1 cellular context compared by ENCODE assay signal in genomic region chr18:23521907-23522306, GRCh38.
TF ChIP-seq lines count a peak whose summit lies in the region.

No MANE protein-coding gene starts in this region.

TF ChIP-seq in GM12878, 131 proteins besides CTCF, POLR2A, EP300 and RAD21:
- no peak for TF ChIP-seq IRF4 (IDR thresholded peaks at IDR 0.05; ENCODE audit: low read depth, low read length)
- no peak for TF ChIP-seq EGR1 (IDR thresholded peaks at IDR 0.05; ENCODE audit: borderline replicate concordance in 1 of 2, low read depth in 2 of 2, low read length in 2 of 2)
- TF ChIP-seq SIN3A (IDR thresholded peaks at IDR 0.05; ENCODE audit: low read depth, low read length), result no peak
- TF ChIP-seq POLR2AphosphoS5 (IDR thresholded peaks at IDR 0.05; ENCODE audit: low read length), result no peak
- no peak for TF ChIP-seq NFIC (IDR thresholded peaks at IDR 0.05; ENCODE audit: low read depth, low read length)
- no peak for TF ChIP-seq BACH1 (IDR thresholded peaks at IDR 0.05; ENCODE audit: borderline replicate concordance)
- no peak for TF ChIP-seq SPI1 (IDR thresholded peaks at IDR 0.05; ENCODE audit: borderline replicate concordance, insufficient read depth, low read depth, low read length)
- no peak for TF ChIP-seq IRF3 (IDR thresholded peaks at IDR 0.05)
- TF ChIP-seq YBX1 (IDR thresholded peaks at IDR 0.05), result no peak
- TF ChIP-seq, protein P1, sequence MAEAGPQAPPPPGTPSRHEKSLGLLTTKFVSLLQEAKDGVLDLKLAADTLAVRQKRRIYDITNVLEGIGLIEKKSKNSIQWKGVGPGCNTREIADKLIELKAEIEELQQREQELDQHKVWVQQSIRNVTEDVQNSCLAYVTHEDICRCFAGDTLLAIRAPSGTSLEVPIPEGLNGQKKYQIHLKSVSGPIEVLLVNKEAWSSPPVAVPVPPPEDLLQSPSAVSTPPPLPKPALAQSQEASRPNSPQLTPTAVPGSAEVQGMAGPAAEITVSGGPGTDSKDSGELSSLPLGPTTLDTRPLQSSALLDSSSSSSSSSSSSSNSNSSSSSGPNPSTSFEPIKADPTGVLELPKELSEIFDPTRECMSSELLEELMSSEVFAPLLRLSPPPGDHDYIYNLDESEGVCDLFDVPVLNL (IDR thresholded peaks at IDR 0.05; ENCODE audit: low read depth, low read length), result no peak
- no peak for TF ChIP-seq EED (IDR thresholded peaks at IDR 0.05; ENCODE audit: low read depth)
- no peak for TF ChIP-seq RBBP5 (conservative IDR thresholded peaks at IDR 0.05)
- TF ChIP-seq ZNF217 (IDR thresholded peaks at IDR 0.05), result no peak
- no peak for TF ChIP-seq TARDBP (IDR thresholded peaks at IDR 0.05; ENCODE audit: borderline replicate concordance)
- TF ChIP-seq NFXL1 (IDR thresholded peaks at IDR 0.05; ENCODE audit: borderline replicate concordance), result no peak
- no peak for TF ChIP-seq GATAD2B (conservative IDR thresholded peaks at IDR 0.05; ENCODE audit: low read depth)
- TF ChIP-seq, protein P2, sequence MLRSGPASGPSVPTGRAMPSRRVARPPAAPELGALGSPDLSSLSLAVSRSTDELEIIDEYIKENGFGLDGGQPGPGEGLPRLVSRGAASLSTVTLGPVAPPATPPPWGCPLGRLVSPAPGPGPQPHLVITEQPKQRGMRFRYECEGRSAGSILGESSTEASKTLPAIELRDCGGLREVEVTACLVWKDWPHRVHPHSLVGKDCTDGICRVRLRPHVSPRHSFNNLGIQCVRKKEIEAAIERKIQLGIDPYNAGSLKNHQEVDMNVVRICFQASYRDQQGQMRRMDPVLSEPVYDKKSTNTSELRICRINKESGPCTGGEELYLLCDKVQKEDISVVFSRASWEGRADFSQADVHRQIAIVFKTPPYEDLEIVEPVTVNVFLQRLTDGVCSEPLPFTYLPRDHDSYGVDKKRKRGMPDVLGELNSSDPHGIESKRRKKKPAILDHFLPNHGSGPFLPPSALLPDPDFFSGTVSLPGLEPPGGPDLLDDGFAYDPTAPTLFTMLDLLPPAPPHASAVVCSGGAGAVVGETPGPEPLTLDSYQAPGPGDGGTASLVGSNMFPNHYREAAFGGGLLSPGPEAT (IDR thresholded peaks at IDR 0.05; ENCODE audit: low read depth), result no peak
- TF ChIP-seq SREBF2 (IDR thresholded peaks at IDR 0.05; ENCODE audit: low read length), result no peak
- no peak for TF ChIP-seq SMAD1 (IDR thresholded peaks at IDR 0.05; ENCODE audit: low read depth, partially characterized antibody)
